In genomic region chr1:110218137-110218536, GRCh38 we compare ENCODE assay signal across 21 cellular contexts. TPM values are rescaled to one million over a fixed set of nuclear protein-coding genes. Genes with fewer than 3 reads are reported as not detected.
DNase-seq lines count a peak whose midpoint lies in the region; ATAC-seq and TF ChIP-seq lines count a peak whose summit lies in the region.
"Had no signal": no experiment of that assay in that cellular context is flagged by ENCODE, and none has a peak within 500 bp of the region (broad histone marks: within the 10 kb centered on the region; RNA-seq: fewer than 3 reads in every experiment).

No MANE protein-coding gene starts in this region.

- H4K20me1 ChIP-seq in osteoblast (ENCODE audit: insufficient read depth, low read length): no peaks in the 10 kb centered on the region

- H3K4me3 ChIP-seq in HEK293 (ENCODE audit: low read depth, low read length) (no peak overlapping the region), osteoblast (ENCODE audit: insufficient read depth, low read length) (no peak overlapping the region)
- H3K4me3 ChIP-seq: BLaER1, GM23338 had no signal

- H3K27me3 Mint-ChIP-seq in activated T-cell treated with anti-CD3 and anti-CD28 coated beads, Interleukin-2, amount 50 U/mL, for 24 hours: no peaks in the 10 kb centered on the region
- H3K27me3 Mint-ChIP-seq in endothelial cell (ENCODE audit: unreplicated experiment): peaks cover 7% of the 10 kb centered on the region
- H3K27me3 Mint-ChIP-seq: B cell; CD4-positive, CD25-positive, alpha-beta regulatory T cell had no signal

- H3K4me2 ChIP-seq in osteoblast (ENCODE audit: insufficient read depth, low read length): no peak overlapping the region
- H3K4me2 ChIP-seq: BLaER1, GM23338 had no signal

- peak overlapping the region; percentile 28 for H3K27ac Mint-ChIP-seq in activated T-cell treated with anti-CD3 and anti-CD28 coated beads, Interleukin-2, amount 50 U/mL, for 24 hours
- H3K27ac Mint-ChIP-seq in endothelial cell (ENCODE audit: unreplicated experiment): no peak overlapping the region
- H3K27ac Mint-ChIP-seq: B cell; CD8-positive, alpha-beta T cell; GM23338; HFFc6 had no signal

- no peaks in the 10 kb centered on the region for H3K27me3 ChIP-seq in osteoblast (ENCODE audit: insufficient read depth, low read length)

- peaks cover 53% of the 10 kb centered on the region for H3K4me1 Mint-ChIP-seq in activated T-cell treated with anti-CD3 and anti-CD28 coated beads, Interleukin-2, amount 50 U/mL, for 24 hours (ENCODE audit: low read depth)
- peaks cover 41% of the 10 kb centered on the region for H3K4me1 Mint-ChIP-seq in endothelial cell (ENCODE audit: unreplicated experiment)

- H3K4me1 ChIP-seq in HEK293 (ENCODE audit: control insufficient read depth, insufficient read depth, low read length): peaks cover 7% of the 10 kb centered on the region
- H3K4me1 ChIP-seq in osteoblast (ENCODE audit: insufficient read depth, low read length): no peaks in the 10 kb centered on the region
- H3K4me1 ChIP-seq: BLaER1, Caco-2 had no signal

- ATAC-seq in GM18519 (IDR thresholded peaks at IDR 0.05; ENCODE audit: low FRiP score, unreplicated experiment): no peak
- ATAC-seq: CD8-positive, alpha-beta T cell; HCT116 had no signal

- no peak for DNase-seq in activated T-cell treated with anti-CD3 and anti-CD28 coated beads, Interleukin-2, amount 50 U/mL, for 24 hours
- no peak for DNase-seq in activated T-cell treated with anti-CD3 and anti-CD28 coated beads, Interleukin-2, amount 50 U/mL, for 1 hour
- no peak for DNase-seq in endothelial cell (ENCODE audit: low spot score)
- peak; percentile 39 for DNase-seq in osteoblast (ENCODE audit: insufficient read length, low spot score, missing footprints)
- no peak for DNase-seq in NCI-H1048 (lab: John Stamatoyannopoulos, UW)
- no peak for DNase-seq in LoVo (ENCODE audit: low spot score)
- DNase-seq: CD4-positive, CD25-positive, alpha-beta regulatory T cell; CD8-positive, alpha-beta T cell; DMS153; DND-41; H9; HFFc6 had no signal

- POLR2A ChIA-PET in HEK293 (lab: Yijun Ruan, JAX): no interaction called here

- no peaks in the 10 kb centered on the region for H3K79me2 ChIP-seq in osteoblast (ENCODE audit: insufficient read depth, low read length)

- CTCF ChIA-PET in HEK293 (lab: Yijun Ruan, JAX): interaction anchor here (1.7 to 20.2 kb wide), 4 partner anchors 10 to 95 kb away, joined by 7 to 662 read pairs (median 10); no protein-coding TSS in a partner anchor

- H3K36me3 Mint-ChIP-seq in activated T-cell treated with anti-CD3 and anti-CD28 coated beads, Interleukin-2, amount 50 U/mL, for 24 hours (ENCODE audit: low read depth): peaks cover 19% of the 10 kb centered on the region
- peaks cover 13% of the 10 kb centered on the region for H3K36me3 Mint-ChIP-seq in endothelial cell (ENCODE audit: low read depth, unreplicated experiment)
- H3K36me3 Mint-ChIP-seq: CD4-positive, CD25-positive, alpha-beta regulatory T cell had no signal

- peaks cover 0 to 76% of the 10 kb centered on the region in 2 experiments; a peak in 1 of 3 replicates for H3K36me3 ChIP-seq in HEK293 (ENCODE audit: control insufficient read depth in 2 of 2, insufficient read depth in 1 of 2, low read length in 2 of 2)
- peaks cover 2% of the 10 kb centered on the region for H3K36me3 ChIP-seq in osteoblast (ENCODE audit: insufficient read depth, low read length)
- H3K36me3 ChIP-seq: BLaER1 had no signal

- no peak overlapping the region for H3K27ac ChIP-seq in HEK293 (ENCODE audit: extremely low read depth, low read depth, low read length)
- H3K27ac ChIP-seq in osteoblast (ENCODE audit: low read depth, low read length): no peak overlapping the region
- H3K27ac ChIP-seq: 22Rv1, BLaER1, C4-2B had no signal

- H3K9me3 ChIP-seq in HEK293 (ENCODE audit: control insufficient read depth, insufficient read depth, low read depth, low read length): no peaks in the 10 kb centered on the region
- no peaks in the 10 kb centered on the region for H3K9me3 ChIP-seq in osteoblast (ENCODE audit: low read depth, low read length)
- H3K9me3 ChIP-seq: BLaER1, Caco-2 had no signal

- no peaks in the 10 kb centered on the region for H3K9me3 Mint-ChIP-seq in activated T-cell treated with anti-CD3 and anti-CD28 coated beads, Interleukin-2, amount 50 U/mL, for 24 hours
- H3K9me3 Mint-ChIP-seq in endothelial cell (ENCODE audit: unreplicated experiment): no peaks in the 10 kb centered on the region
- H3K9me3 Mint-ChIP-seq: CD4-positive, CD25-positive, alpha-beta regulatory T cell; CD8-positive, alpha-beta T cell; GM23338; H9; HFFc6 had no signal

- H3K4me3 Mint-ChIP-seq in activated T-cell treated with anti-CD3 and anti-CD28 coated beads, Interleukin-2, amount 50 U/mL, for 24 hours: no peak overlapping the region
- peak overlapping the region; percentile 44 for H3K4me3 Mint-ChIP-seq in endothelial cell (ENCODE audit: unreplicated experiment)
- H3K4me3 Mint-ChIP-seq: B cell; CD4-positive, CD25-positive, alpha-beta regulatory T cell; CD8-positive, alpha-beta T cell; GM23338; H9; HFFc6 had no signal

- no peak for TF ChIP-seq CTCF in HEK293 (tag by site-specific recombination; IDR thresholded peaks at IDR 0.05)
- TF ChIP-seq CTCF in endothelial cell (IDR thresholded peaks at IDR 0.05; ENCODE audit: unreplicated experiment): no peak
- TF ChIP-seq CTCF in osteoblast (IDR thresholded peaks at IDR 0.05; ENCODE audit: extremely low read depth, low read depth, low read length): no peak

- no peak overlapping the region for H2AFZ ChIP-seq in osteoblast (ENCODE audit: low read length)
- H2AFZ ChIP-seq: GM23338 had no signal

TF ChIP-seq in HEK293, 187 proteins besides CTCF, POLR2A, EP300 and RAD21:
- TF ChIP-seq ZNF121 (tag by site-specific recombination; IDR thresholded peaks at IDR 0.05) (no peak), ZNF623 (tag by site-specific recombination; IDR thresholded peaks at IDR 0.05) (peak; percentile 90), ZNF223 (tag by site-specific recombination; IDR thresholded peaks at IDR 0.05) (no peak), ZNF529 (tag by site-specific recombination; IDR thresholded peaks at IDR 0.05; ENCODE audit: insufficient replicate concordance) (no peak)

RNA-seq across cellular contexts. Expression of gene KCNC4, which starts 8.0 kb away (rescaled TPM):
- total RNA-seq in endothelial cell (ENCODE audit: unreplicated experiment): 37.4 TPM
- total RNA-seq in osteoblast: 1.4 and 1.5 TPM in 2 replicates

Comparison
In these comparisons a context has a peak if more than half of its experiments do, and no peak if none do; other contexts are left out.
1. RNA of gene KCNC4, which starts 8.0 kb away (total RNA-seq): 37.4 TPM in endothelial cell (single experiment); 1.4 to 1.5 TPM in osteoblast; every median in the first group is over 10 times any median in the second.